In the genomic region with DNA sequence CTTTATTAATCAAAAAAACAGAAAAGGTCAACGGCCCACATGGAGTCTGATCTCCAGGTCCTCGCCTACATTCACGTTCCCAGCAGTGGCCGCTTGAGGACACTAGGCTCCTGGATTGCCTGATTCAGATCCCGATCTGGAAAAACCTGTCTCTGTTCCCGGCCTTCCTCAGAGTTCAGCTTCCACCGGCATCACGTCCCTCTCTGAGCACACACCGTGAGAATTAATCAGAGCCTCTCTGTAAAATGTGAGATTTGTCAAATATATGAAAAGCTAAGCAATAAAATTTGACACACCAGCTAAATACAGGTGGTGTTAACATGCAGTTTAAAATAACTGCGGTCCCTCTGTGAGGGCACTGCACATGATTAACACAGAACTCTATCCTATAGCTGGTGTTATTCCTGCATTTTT, we compare ENCODE assay signal across 7 cellular contexts.
A peak's percentile ranks its signal among the peaks of the same experiment; 100 is the strongest.
DNase-seq lines count a peak whose midpoint lies in the region; ATAC-seq and TF ChIP-seq lines count a peak whose summit lies in the region.

No MANE protein-coding gene starts in this region.

- no peak overlapping the region for H3K27ac Mint-ChIP-seq in naive thymus-derived CD4-positive, alpha-beta T cell

- POLR2A ChIA-PET in naive thymus-derived CD4-positive, alpha-beta T cell (lab: Charles Lee), result no interaction called here

- H3K27me3 ChIP-seq in colonic mucosa (no peaks in the 10 kb centered on the region), liver (ENCODE audit: control insufficient read depth in 4 of 4, insufficient read depth in 4 of 4, low read length in 3 of 4) (no peaks in the 10 kb centered on the region), uterus (no peaks in the 10 kb centered on the region)
- no peaks in the 10 kb centered on the region for H3K27me3 ChIP-seq in naive thymus-derived CD4-positive, alpha-beta T cell (ENCODE audit: control insufficient read depth in 2 of 2, insufficient read depth in 2 of 2, low read length in 2 of 2)

- DNase-seq in NCI-H1092 treated with DMSO at 0.1 percent for 48 hours (lab: John Stamatoyannopoulos, UW), result peak; percentile 51
- peak; percentile 67 for DNase-seq in colonic mucosa
- DNase-seq in uterus, result peak; percentile 75 to 87
- no peak for DNase-seq in naive thymus-derived CD4-positive, alpha-beta T cell

- H3K36me3 ChIP-seq in colonic mucosa (no peaks in the 10 kb centered on the region), liver (ENCODE audit: control insufficient read depth in 4 of 4, insufficient read depth in 3 of 4, low read depth in 1 of 4, low read length in 3 of 4) (no peaks in the 10 kb centered on the region), uterus (no peaks in the 10 kb centered on the region)
- no peaks in the 10 kb centered on the region for H3K36me3 ChIP-seq in naive thymus-derived CD4-positive, alpha-beta T cell (ENCODE audit: control insufficient read depth in 2 of 3, insufficient read depth in 3 of 3, low read length in 3 of 3)

- no peak overlapping the region for H3K9ac ChIP-seq in colonic mucosa (ENCODE audit: low read depth in 2 of 2, low read length in 2 of 2)
- H3K9ac ChIP-seq in liver (ENCODE audit: low read depth in 1 of 2, low read length in 2 of 2), result peak overlapping the region in 1 of 2 donors; percentile 61

- TF ChIP-seq CTCF in colonic mucosa (IDR thresholded peaks at IDR 0.05) (peak; percentile 39), liver (IDR thresholded peaks at IDR 0.05; ENCODE audit: low read depth, low read length, missing input control) (peak; percentile 77), uterus (IDR thresholded peaks at IDR 0.05) (peak; percentile 67 to 79 (median 71))

- H3K9me3 ChIP-seq in colonic mucosa, result no peaks in the 10 kb centered on the region
- no peaks in the 10 kb centered on the region for H3K9me3 ChIP-seq in liver (ENCODE audit: control insufficient read depth in 4 of 4, low read length in 3 of 4)
- no peaks in the 10 kb centered on the region for H3K9me3 ChIP-seq in uterus
- H3K9me3 ChIP-seq in naive thymus-derived CD4-positive, alpha-beta T cell (ENCODE audit: control insufficient read depth in 2 of 3, low read length in 3 of 3), result no peaks in the 10 kb centered on the region

- CTCF ChIA-PET in naive thymus-derived CD4-positive, alpha-beta T cell (lab: Charles Lee), result no interaction called here

- H3K4me3 Mint-ChIP-seq in naive thymus-derived CD4-positive, alpha-beta T cell, result no peak overlapping the region

- H3K27ac ChIP-seq in colonic mucosa (peak overlapping the region; percentile 46), liver (ENCODE audit: low read depth in 1 of 2, low read length in 2 of 2) (peak overlapping the region; percentile 72 to 74), uterus (peak overlapping the region; percentile 93 to 96)
- H3K27ac ChIP-seq in naive thymus-derived CD4-positive, alpha-beta T cell (ENCODE audit: low read depth, low read length), result no peak overlapping the region

- H3K9me3 Mint-ChIP-seq in naive thymus-derived CD4-positive, alpha-beta T cell, result no peaks in the 10 kb centered on the region

- H3K36me3 Mint-ChIP-seq in naive thymus-derived CD4-positive, alpha-beta T cell, result no peaks in the 10 kb centered on the region

- ATAC-seq in HG03159 (IDR thresholded peaks at IDR 0.05; ENCODE audit: unreplicated experiment), result no peak
- ATAC-seq in naive thymus-derived CD4-positive, alpha-beta T cell, result no peak
- ATAC-seq in HG03354 (IDR thresholded peaks at IDR 0.05; ENCODE audit: poor library complexity, severe bottlenecking, unreplicated experiment), result no peak

- peaks cover 0 to 10% (median 8%) of the 10 kb centered on the region in 7 donors for H3K4me1 Mint-ChIP-seq in naive thymus-derived CD4-positive, alpha-beta T cell

- no peaks in the 10 kb centered on the region for H3K4me1 ChIP-seq in colonic mucosa
- peaks cover 2 to 18% (median 15%) of the 10 kb centered on the region in 4 donors for H3K4me1 ChIP-seq in liver (ENCODE audit: control insufficient read depth in 4 of 4, insufficient read depth in 4 of 4, low read length in 3 of 4)
- peaks cover 13 to 21% of the 10 kb centered on the region in 2 donors for H3K4me1 ChIP-seq in uterus
- no peaks in the 10 kb centered on the region for H3K4me1 ChIP-seq in naive thymus-derived CD4-positive, alpha-beta T cell (ENCODE audit: control insufficient read depth in 2 of 2, insufficient read depth in 2 of 2, low read length in 2 of 2)

- peak; percentile 97 to 98 for TF ChIP-seq RAD21 in liver (IDR thresholded peaks at IDR 0.05)

- WGBS in liver, result 25% methylated on average over 10 of the region's 10 CpGs

- H3K4me3 ChIP-seq in colonic mucosa (no peak overlapping the region), liver (ENCODE audit: low read depth in 1 of 3, low read length in 3 of 3) (no peak overlapping the region), uterus (no peak overlapping the region)
- no peak overlapping the region for H3K4me3 ChIP-seq in naive thymus-derived CD4-positive, alpha-beta T cell (ENCODE audit: low read length)

- intact Hi-C loops in colonic mucosa (cut with DNase I) (loop anchor here (5.0 kb wide), 1 partner anchor 112 kb away; no protein-coding TSS in a partner anchor), uterus (cut with DNase I; ENCODE audit: low total_unique reads) (loop anchor here (10.0 kb wide), 1 partner anchor 175 kb away; no protein-coding TSS in a partner anchor)
- intact Hi-C loops in naive thymus-derived CD4-positive, alpha-beta T cell (cut with micrococcal nuclease), result no loop called here

- no peaks in the 10 kb centered on the region for H3K27me3 Mint-ChIP-seq in naive thymus-derived CD4-positive, alpha-beta T cell

- no peak for TF ChIP-seq POLR2A in uterus (IDR thresholded peaks at IDR 0.05)

TF ChIP-seq in liver, 16 proteins besides CTCF, POLR2A, EP300 and RAD21:
- TF ChIP-seq HNF4G (IDR thresholded peaks at IDR 0.05), result no peak
- peak; percentile 62 to 86 for TF ChIP-seq RXRA (IDR thresholded peaks at IDR 0.05)
- no peak for TF ChIP-seq EGR1 (IDR thresholded peaks at IDR 0.05; ENCODE audit: low read depth in 2 of 2)
- peak; percentile 13 to 65 for TF ChIP-seq HNF4A (conservative IDR thresholded peaks at IDR 0.05)
- TF ChIP-seq, protein P1, sequence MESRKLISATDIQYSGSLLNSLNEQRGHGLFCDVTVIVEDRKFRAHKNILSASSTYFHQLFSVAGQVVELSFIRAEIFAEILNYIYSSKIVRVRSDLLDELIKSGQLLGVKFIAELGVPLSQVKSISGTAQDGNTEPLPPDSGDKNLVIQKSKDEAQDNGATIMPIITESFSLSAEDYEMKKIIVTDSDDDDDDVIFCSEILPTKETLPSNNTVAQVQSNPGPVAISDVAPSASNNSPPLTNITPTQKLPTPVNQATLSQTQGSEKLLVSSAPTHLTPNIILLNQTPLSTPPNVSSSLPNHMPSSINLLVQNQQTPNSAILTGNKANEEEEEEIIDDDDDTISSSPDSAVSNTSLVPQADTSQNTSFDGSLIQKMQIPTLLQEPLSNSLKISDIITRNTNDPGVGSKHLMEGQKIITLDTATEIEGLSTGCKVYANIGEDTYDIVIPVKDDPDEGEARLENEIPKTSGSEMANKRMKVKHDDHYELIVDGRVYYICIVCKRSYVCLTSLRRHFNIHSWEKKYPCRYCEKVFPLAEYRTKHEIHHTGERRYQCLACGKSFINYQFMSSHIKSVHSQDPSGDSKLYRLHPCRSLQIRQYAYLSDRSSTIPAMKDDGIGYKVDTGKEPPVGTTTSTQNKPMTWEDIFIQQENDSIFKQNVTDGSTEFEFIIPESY (IDR thresholded peaks at IDR 0.05), result no peak
- no peak for TF ChIP-seq FOXA2 (IDR thresholded peaks at IDR 0.05)

Comparison
In these comparisons a context has a peak if more than half of its experiments do, and no peak if none do; other contexts are left out.
1. DNase-seq: peak in NCI-H1092 treated with DMSO at 0.1 percent for 48 hours (single experiment), colonic mucosa (single experiment) and uterus (2 of 2); none in naive thymus-derived CD4-positive, alpha-beta T cell (0 of 9).
2. intact Hi-C loops: an anchor here in colonic mucosa (5.0 kb wide) and uterus (10.0 kb wide); none called in naive thymus-derived CD4-positive, alpha-beta T cell.
3. Peak in every context shown above with its lines, with median percentiles within 50 percentile points of each other: CTCF ChIP-seq.